ENCODE assay signal across 8 cellular contexts in the genomic region with DNA sequence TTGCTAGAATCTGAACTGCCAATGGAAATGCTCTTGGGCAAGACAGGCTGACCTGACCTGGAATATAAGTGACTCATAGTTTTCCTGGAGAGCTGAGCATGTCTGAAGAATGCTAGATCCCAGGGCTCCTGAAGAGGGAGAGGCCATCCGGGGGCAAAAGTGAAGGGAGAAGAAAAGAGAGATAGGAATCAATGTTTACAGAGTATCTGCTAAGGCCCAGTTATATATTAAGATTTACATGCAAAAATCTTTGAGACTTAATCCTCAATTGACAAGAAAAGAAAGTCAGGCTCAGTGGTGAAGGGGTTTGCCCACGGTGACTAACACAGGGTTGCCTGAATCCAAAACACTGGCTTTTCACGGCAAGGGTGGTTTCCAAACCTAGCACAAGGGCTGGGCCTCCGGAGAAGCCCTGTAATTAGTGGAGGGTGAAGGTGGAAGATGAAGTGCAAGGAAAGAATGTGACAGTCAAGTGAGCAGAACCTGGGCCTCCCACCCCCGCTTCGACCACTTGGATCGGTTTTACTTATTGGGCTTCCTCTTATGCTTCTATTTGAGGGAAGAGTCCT.
DNase-seq lines count a peak whose midpoint lies in the region; ATAC-seq and TF ChIP-seq lines count a peak whose summit lies in the region.
"Had no signal": no experiment of that assay in that cellular context is flagged by ENCODE, and none has a peak within 500 bp of the region (broad histone marks: within the 10 kb centered on the region; RNA-seq: fewer than 3 reads in every experiment).

No MANE protein-coding gene starts in this region.

- peak overlapping the region; percentile 40 for H3K27ac Mint-ChIP-seq in activated naive CD8-positive, alpha-beta T cell treated with anti-CD3 and anti-CD28 coated beads for 36 hours
- no peak overlapping the region for H3K27ac Mint-ChIP-seq in nephron progenitor cell
- H3K27ac Mint-ChIP-seq: natural killer cell treated with Interleukin-12 subunit alpha and Interleukin-12 subunit beta and Interleukin-15 and Interleukin-18, amount 100 ng/mL, for 72 hours had no signal

- POLR2A ChIA-PET in GM10248 (lab: Yijun Ruan, JAX), result no interaction called here

- DNase-seq in HPDE6-E6E7 (ENCODE audit: extremely low spot score), result peak; percentile 46
- DNase-seq in activated naive CD8-positive, alpha-beta T cell treated with anti-CD3 and anti-CD28 coated beads for 36 hours, result peak; percentile 50
- DNase-seq in nephron progenitor cell, result peak; percentile 15
- DNase-seq in GM10248 (ENCODE audit: extremely low spot score), result no peak
- DNase-seq in NCI-H2107 treated with DMSO at 0.1 percent for 48 hours (lab: John Stamatoyannopoulos, UW; ENCODE audit: unreplicated experiment), result no peak

- H3K4me1 Mint-ChIP-seq in activated naive CD8-positive, alpha-beta T cell treated with anti-CD3 and anti-CD28 coated beads for 36 hours, result peaks cover 20% of the 10 kb centered on the region
- peaks cover 50% of the 10 kb centered on the region for H3K4me1 Mint-ChIP-seq in nephron progenitor cell

- TF ChIP-seq CTCF in nephron progenitor cell (IDR thresholded peaks at IDR 0.05) (no peak), GM10248 (IDR thresholded peaks at IDR 0.05; ENCODE audit: control extremely low read depth, extremely low read depth, low read depth, missing control alignments) (no peak)

- ATAC-seq in GM19372 (IDR thresholded peaks at IDR 0.05; ENCODE audit: low read depth, unreplicated experiment) (peak; percentile 49), HG02970 (IDR thresholded peaks at IDR 0.05; ENCODE audit: low FRiP score, unreplicated experiment) (no peak)

- peaks cover 4% of the 10 kb centered on the region for H3K27me3 Mint-ChIP-seq in activated naive CD8-positive, alpha-beta T cell treated with anti-CD3 and anti-CD28 coated beads for 36 hours
- H3K27me3 Mint-ChIP-seq in nephron progenitor cell (ENCODE audit: low read depth, poor library complexity), result no peaks in the 10 kb centered on the region

- H3K9me3 Mint-ChIP-seq in activated naive CD8-positive, alpha-beta T cell treated with anti-CD3 and anti-CD28 coated beads for 36 hours, result no peaks in the 10 kb centered on the region
- no peaks in the 10 kb centered on the region for H3K9me3 Mint-ChIP-seq in nephron progenitor cell
- H3K9me3 Mint-ChIP-seq: natural killer cell treated with Interleukin-12 subunit alpha and Interleukin-12 subunit beta and Interleukin-15 and Interleukin-18, amount 100 ng/mL, for 72 hours had no signal

- no peaks in the 10 kb centered on the region for H3K36me3 Mint-ChIP-seq in activated naive CD8-positive, alpha-beta T cell treated with anti-CD3 and anti-CD28 coated beads for 36 hours
- no peaks in the 10 kb centered on the region for H3K36me3 Mint-ChIP-seq in nephron progenitor cell (ENCODE audit: low read depth)
- H3K36me3 Mint-ChIP-seq: natural killer cell treated with Interleukin-12 subunit alpha and Interleukin-12 subunit beta and Interleukin-15 and Interleukin-18, amount 100 ng/mL, for 72 hours had no signal

- no peak overlapping the region for H3K4me3 Mint-ChIP-seq in activated naive CD8-positive, alpha-beta T cell treated with anti-CD3 and anti-CD28 coated beads for 36 hours
- H3K4me3 Mint-ChIP-seq in nephron progenitor cell, result no peak overlapping the region
- H3K4me3 Mint-ChIP-seq: natural killer cell treated with Interleukin-12 subunit alpha and Interleukin-12 subunit beta and Interleukin-15 and Interleukin-18, amount 100 ng/mL, for 72 hours had no signal

- CTCF ChIA-PET in GM10248 (lab: Yijun Ruan, JAX), result interaction anchor here (0.8 to 1.9 kb wide), 9 partner anchors 16 to 222 kb away, joined by 3 to 5 read pairs (median 3); no protein-coding TSS in a partner anchor

Comparison
In these comparisons a context has a peak if more than half of its experiments do, and no peak if none do; other contexts are left out.
1. DNase-seq: peak in HPDE6-E6E7 (single experiment), activated naive CD8-positive, alpha-beta T cell treated with anti-CD3 and anti-CD28 coated beads for 36 hours (single experiment) and nephron progenitor cell (single experiment); none in GM10248 (single experiment) and NCI-H2107 treated with DMSO at 0.1 percent for 48 hours (single experiment).